In the genomic region with DNA sequence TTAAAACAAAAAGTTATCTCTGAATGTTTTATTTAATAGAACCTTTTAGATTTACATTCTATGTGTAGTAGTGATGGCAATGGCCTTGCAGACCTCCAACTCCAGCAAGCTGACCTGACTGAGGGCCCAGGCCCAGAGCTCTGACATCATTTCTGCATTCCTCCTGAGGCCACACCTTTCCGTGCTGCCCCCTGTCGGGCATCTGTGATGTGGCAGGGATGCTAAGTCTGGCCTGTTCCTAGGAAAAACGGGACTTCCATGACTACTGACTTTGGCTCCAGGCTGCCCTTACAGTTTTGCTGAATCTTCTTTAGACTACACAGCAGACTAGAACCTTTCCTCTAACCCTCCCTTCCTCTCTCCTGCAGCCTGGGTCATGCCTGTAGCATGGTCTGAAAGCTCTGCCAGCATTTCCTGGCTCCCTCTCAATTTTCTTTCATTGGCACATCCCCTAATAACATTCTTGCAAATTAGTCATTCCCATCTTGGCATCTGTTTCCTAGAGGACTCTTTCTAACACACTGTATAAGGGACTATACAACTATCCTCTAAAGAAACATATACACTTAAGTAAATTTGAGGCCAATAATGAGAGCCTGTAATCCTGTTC, we compare ENCODE assay signal across 9 cellular contexts.
A peak's percentile ranks its signal among the peaks of the same experiment; 100 is the strongest.
DNase-seq lines count a peak whose midpoint lies in the region; ATAC-seq, FAIRE-seq and TF ChIP-seq lines count a peak whose summit lies in the region.
"Had no signal": no experiment of that assay in that cellular context is flagged by ENCODE, and none has a peak within 500 bp of the region (broad histone marks: within the 10 kb centered on the region; RNA-seq: fewer than 3 reads in every experiment).

No MANE protein-coding gene starts in this region.

- H3K9me3 ChIP-seq in A549 (no peaks in the 10 kb centered on the region), ascending aorta (no peaks in the 10 kb centered on the region)

- TF ChIP-seq RAD21 in A549 (conservative IDR thresholded peaks at IDR 0.05 in 1 of 2, IDR thresholded peaks at IDR 0.05 in 1 of 2), result peak in 1 of 2 experiments; percentile 23; a peak in 2 of 5 replicates

- CTCF ChIA-PET in A549 (lab: Yijun Ruan, JAX), result no interaction called here

- H3K4me3 ChIP-seq in A549 (no peak overlapping the region), fibroblast of mammary gland (ENCODE audit: control insufficient read depth, low read depth, low read length) (no peak overlapping the region), ascending aorta (no peak overlapping the region)

- WGBS in A549 (ENCODE audit: missing lambda C conversion rate), result 7% methylated on average over 2 of the region's 3 CpGs

- no peak for FAIRE-seq in A549 (lab: Jason Lieb, UNC)
- no peak for FAIRE-seq in GM12891 (lab: Jason Lieb, UNC)

- H3K4me1 ChIP-seq in A549 (no peaks in the 10 kb centered on the region), ascending aorta (no peaks in the 10 kb centered on the region)

- TF ChIP-seq POLR2A in A549 (IDR thresholded peaks at IDR 0.05; ENCODE audit: low read length) (no peak), GM12891 (IDR thresholded peaks at IDR 0.05; ENCODE audit: low read depth, low read length) (no peak)

- ATAC-seq in A549, result peak; percentile 59 to 74; a peak in 4 of 6 replicates
- peak; percentile 58 for ATAC-seq in GM19035 (IDR thresholded peaks at IDR 0.05; ENCODE audit: unreplicated experiment)

- 0 out of 3 replicates have a peak, but pooled peaks have one; percentile 17 for TF ChIP-seq CTCF in A549 (IDR thresholded peaks at IDR 0.05)
- peak; percentile 16 for TF ChIP-seq CTCF in fibroblast of mammary gland (conservative IDR thresholded peaks at IDR 0.05; ENCODE audit: control insufficient read depth, insufficient read depth, low read depth, low read length)
- peak in 1 of 3 experiments; percentile 19 for TF ChIP-seq CTCF in ascending aorta (IDR thresholded peaks at IDR 0.05)

- intact Hi-C loops in ascending aorta (cut with DNase I), result no loop called here

- no peak for TF ChIP-seq EP300 in A549 (IDR thresholded peaks at IDR 0.05)

- DNase-seq in A549 (ENCODE audit: low read depth in 1 of 2, low spot score in 1 of 2) (peak in 1 of 2 experiments; percentile 27), NCI-H446 treated with DMSO at 0.1 percent for 48 hours (lab: John Stamatoyannopoulos, UW) (peak; percentile 48), fibroblast of mammary gland (ENCODE audit: low read depth) (no peak), ascending aorta (ENCODE audit: low spot score in 2 of 2) (no peak), T-helper 9 cell (no peak), GM12891 (ENCODE audit: insufficient read length, low spot score) (no peak), NCI-H774 (lab: John Stamatoyannopoulos, UW) (no peak)
- DNase-seq: activated B cell treated with CpG ODN at 0.5 μM for 24 hours had no signal

- no peak overlapping the region for H3K27ac ChIP-seq in A549
- H3K27ac ChIP-seq in ascending aorta, result no peak overlapping the region

- POLR2A ChIA-PET in A549 (lab: Yijun Ruan, JAX), result no interaction called here

- H3K36me3 ChIP-seq in ascending aorta, result no peaks in the 10 kb centered on the region

- H3K4me2 ChIP-seq in A549, result no peak overlapping the region

- H3K27me3 ChIP-seq in ascending aorta, result no peaks in the 10 kb centered on the region

TF ChIP-seq in A549, 52 proteins besides CTCF, POLR2A, EP300 and RAD21 (continues in another document):
- TF ChIP-seq HOXB13 (CRISPR knock-in tag; IDR thresholded peaks at IDR 0.05; ENCODE audit: low read depth), result no peak
- TF ChIP-seq, protein P1, sequence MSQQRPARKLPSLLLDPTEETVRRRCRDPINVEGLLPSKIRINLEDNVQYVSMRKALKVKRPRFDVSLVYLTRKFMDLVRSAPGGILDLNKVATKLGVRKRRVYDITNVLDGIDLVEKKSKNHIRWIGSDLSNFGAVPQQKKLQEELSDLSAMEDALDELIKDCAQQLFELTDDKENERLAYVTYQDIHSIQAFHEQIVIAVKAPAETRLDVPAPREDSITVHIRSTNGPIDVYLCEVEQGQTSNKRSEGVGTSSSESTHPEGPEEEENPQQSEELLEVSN (IDR thresholded peaks at IDR 0.05; ENCODE audit: borderline replicate concordance, low read depth), result no peak
- TF ChIP-seq MAFK (IDR thresholded peaks at IDR 0.05; ENCODE audit: partially characterized antibody), result no peak
- no peak for TF ChIP-seq FOSB (CRISPR knock-in tag; IDR thresholded peaks at IDR 0.05)
- no peak for TF ChIP-seq CHD2 (IDR thresholded peaks at IDR 0.05; ENCODE audit: low read length, partially characterized antibody)
- no peak for TF ChIP-seq ELK1 (IDR thresholded peaks at IDR 0.05; ENCODE audit: low read depth, low read length)
- no peak for TF ChIP-seq KDM5A (IDR thresholded peaks at IDR 0.05)
- no peak for TF ChIP-seq MAX (IDR thresholded peaks at IDR 0.05)

TF ChIP-seq in GM12891, 5 proteins besides CTCF, POLR2A, EP300 and RAD21:
- no peak for TF ChIP-seq POLR2AphosphoS5 (IDR thresholded peaks at IDR 0.05; ENCODE audit: low read depth, low read length)
TF ChIP-seq in GM12891: peak in this region for 0.
